ENCODE assay signal across 27 cellular contexts in genomic region chr5:135448071-135448704, GRCh38. TPM values are rescaled to one million over a fixed set of nuclear protein-coding genes. Genes with fewer than 3 reads are reported as not detected.
A peak's percentile ranks its signal among the peaks of the same experiment; 100 is the strongest.
DNase-seq lines count a peak whose midpoint lies in the region; ATAC-seq, FAIRE-seq and TF ChIP-seq lines count a peak whose summit lies in the region.
"Had no signal": no experiment of that assay in that cellular context is flagged by ENCODE, and none has a peak within 500 bp of the region (broad histone marks: within the 10 kb centered on the region; RNA-seq: fewer than 3 reads in every experiment).

No MANE protein-coding gene starts in this region.

- H3K56ac ChIP-seq in IMR-90 (ENCODE audit: extremely low read depth, insufficient read depth, low read length) (no peak overlapping the region), mesendoderm (ENCODE audit: low read length) (peak overlapping the region; percentile 50)

- TF ChIP-seq CTCF in IMR-90 (conservative IDR thresholded peaks at IDR 0.05; ENCODE audit: low read depth, low read length), result no peak
- no peak for TF ChIP-seq CTCF in bronchial epithelial cell (IDR thresholded peaks at IDR 0.05; ENCODE audit: insufficient read depth, low read length, severe bottlenecking)

- no peak overlapping the region for H4K5ac ChIP-seq in IMR-90 (ENCODE audit: low read depth, low read length)
- H4K5ac ChIP-seq in mesendoderm (ENCODE audit: low read length), result no peak overlapping the region

- no peak overlapping the region for H3K27ac ChIP-seq in IMR-90 (ENCODE audit: insufficient read depth, low read length)
- no peak overlapping the region for H3K27ac ChIP-seq in mesendoderm (ENCODE audit: low read depth, low read length)
- H3K27ac ChIP-seq: epithelial cell of prostate, heart left ventricle, suprapubic skin, vagina had no signal

- in situ Hi-C loops in IMR-90 (cut with MboI; ENCODE audit: low sequenced_read_pairs), result no loop called here

- H2AK5ac ChIP-seq in IMR-90 (ENCODE audit: low read depth, low read length), result no peak overlapping the region
- H2AK5ac ChIP-seq in mesendoderm (ENCODE audit: low read length), result no peak overlapping the region

- H2BK120ac ChIP-seq in IMR-90 (ENCODE audit: low read depth, low read length), result no peak overlapping the region
- H2BK120ac ChIP-seq in mesendoderm (ENCODE audit: low read depth, low read length), result no peak overlapping the region

- H3K79me2 ChIP-seq in mesendoderm (ENCODE audit: control insufficient read depth, insufficient read depth, low read length), result no peaks in the 10 kb centered on the region

- H3K4me3 ChIP-seq in IMR-90 (ENCODE audit: insufficient read depth, low read depth, low read length), result no peak overlapping the region
- no peak overlapping the region for H3K4me3 ChIP-seq in bronchial epithelial cell (ENCODE audit: low read depth, low read length)
- H3K4me3 ChIP-seq in mesendoderm (ENCODE audit: low read length), result no peak overlapping the region
- H3K4me3 ChIP-seq: heart left ventricle, suprapubic skin, vagina had no signal

- TF ChIP-seq RAD21 in IMR-90 (IDR thresholded peaks at IDR 0.05; ENCODE audit: low read length), result no peak

- FAIRE-seq in bronchial epithelial cell (lab: Jason Lieb, UNC) (no peak), HTR-8/SVneo (lab: Jason Lieb, UNC) (no peak)

- no peaks in the 10 kb centered on the region; the same call in 1 of the 2 replicates for H3K9me3 ChIP-seq in IMR-90 (ENCODE audit: control insufficient read depth, insufficient read depth, low read length)
- H3K9me3 ChIP-seq: heart left ventricle, suprapubic skin, vagina had no signal

- no peaks in the 10 kb centered on the region for H3K9me1 ChIP-seq in IMR-90 (ENCODE audit: insufficient read depth, low read length)

- no peaks in the 10 kb centered on the region for H4K20me1 ChIP-seq in IMR-90 (ENCODE audit: insufficient read depth, low read length)

- CTCF ChIA-PET in IMR-90 (lab: Yijun Ruan, JAX), result interaction anchor here (1.0 to 1.3 kb wide), 3 partner anchors 10 to 103 kb away, joined by 3 to 5 read pairs (median 4); no protein-coding TSS in a partner anchor

- no peak overlapping the region for H2AFZ ChIP-seq in IMR-90 (replicated peaks; ENCODE audit: low read length, poor library complexity)

- BruUV-seq in IMR-90 (replicated peaks; lab: Mats Ljungman, UMichigan), result no TSS peak

- H3K18ac ChIP-seq in IMR-90 (ENCODE audit: low read depth, low read length), result no peak overlapping the region
- H3K18ac ChIP-seq in mesendoderm (ENCODE audit: low read length), result no peak overlapping the region

- H3K4me2 ChIP-seq in IMR-90 (ENCODE audit: low read depth, low read length) (no peak overlapping the region), mesendoderm (ENCODE audit: low read length) (no peak overlapping the region)

- no peak for ATAC-seq in IMR-90 (ENCODE audit: low read depth)
- ATAC-seq: heart left ventricle; left colon; naive thymus-derived CD4-positive, alpha-beta T cell had no signal

- no peak overlapping the region for H3K9ac ChIP-seq in IMR-90 (ENCODE audit: low read depth, low read length)
- H3K9ac ChIP-seq in mesendoderm (ENCODE audit: low read length), result no peak overlapping the region

- dilution Hi-C loops in IMR-90 (cut with HindIII; ENCODE audit: low sequenced_read_pairs, unreplicated experiment), result no loop called here

- peak overlapping the region; percentile 48 for H2AK9ac ChIP-seq in IMR-90 (replicated peaks; ENCODE audit: low read depth, low read length, poor library complexity)

- H3K4ac ChIP-seq in IMR-90 (ENCODE audit: low read depth, low read length) (no peak overlapping the region), mesendoderm (ENCODE audit: low read depth, low read length) (no peak overlapping the region)

- no CpG with 5 or more reads among the region's 9 CpGs for WGBS in IMR-90 (ENCODE audit: extremely low coverage in 2 of 2, insufficient read length in 1 of 2), 2 experiments
- no CpG with 5 or more reads among the region's 9 CpGs for WGBS in mesendoderm (ENCODE audit: extremely low coverage, insufficient coverage, low lambda C conversion rate)

- H4K91ac ChIP-seq in IMR-90 (ENCODE audit: insufficient read depth, low read depth, low read length), result no peak overlapping the region

- H2BK15ac ChIP-seq in IMR-90 (ENCODE audit: low read depth, low read length), result no peak overlapping the region
- H2BK15ac ChIP-seq in mesendoderm (replicated peaks; ENCODE audit: low read depth), result no peak overlapping the region

- no peak overlapping the region for H2BK20ac ChIP-seq in IMR-90 (ENCODE audit: low read depth, low read length)

- no peak overlapping the region for H4K8ac ChIP-seq in IMR-90 (ENCODE audit: low read depth in 2 of 2, low read length in 2 of 2)
- H4K8ac ChIP-seq in mesendoderm (ENCODE audit: low read depth, low read length), result no peak overlapping the region

- intact Hi-C loops in IMR-90 (cut with micrococcal nuclease), result no loop called here

- POLR2A ChIA-PET in IMR-90 (lab: Charles Lee; ENCODE audit: unreplicated experiment), result no interaction called here

- no peak overlapping the region for H3K23ac ChIP-seq in IMR-90 (ENCODE audit: low read depth, low read length)
- no peak overlapping the region for H3K23ac ChIP-seq in mesendoderm (ENCODE audit: low read length)

- TF ChIP-seq POLR2A in IMR-90 (IDR thresholded peaks at IDR 0.05; ENCODE audit: low read depth, low read length), result no peak

- H2BK5ac ChIP-seq in IMR-90 (ENCODE audit: low read depth, low read length, poor library complexity, severe bottlenecking) (no peak overlapping the region), mesendoderm (ENCODE audit: low read length) (peak overlapping the region; percentile 28)

- H3K27me3 ChIP-seq in IMR-90 (ENCODE audit: control insufficient read depth, insufficient read depth, low read length), result peaks cover 45% of the 10 kb centered on the region
- H3K27me3 ChIP-seq in bronchial epithelial cell (ENCODE audit: control insufficient read depth, insufficient read depth, low read length), result peaks cover 24% of the 10 kb centered on the region
- H3K27me3 ChIP-seq in mesendoderm (ENCODE audit: insufficient read depth, low read length, poor library complexity), result no peaks in the 10 kb centered on the region
- H3K27me3 ChIP-seq: heart left ventricle, vagina had no signal

- H3K79me1 ChIP-seq in IMR-90 (ENCODE audit: low read depth in 1 of 2, low read length in 2 of 2) (no peaks in the 10 kb centered on the region), mesendoderm (ENCODE audit: low read length) (no peaks in the 10 kb centered on the region)

- peak; percentile 43 for DNase-seq in ELF-1 (ENCODE audit: low read depth, low spot score)
- no peak for DNase-seq in IMR-90
- peak; percentile 46 for DNase-seq in bronchial epithelial cell (ENCODE audit: low read depth)
- DNase-seq in mesendoderm, result peak; percentile 78
- no peak for DNase-seq in stimulated activated naive CD4-positive, alpha-beta T cell (lab: John Stamatoyannopoulos, UW)
- DNase-seq in occipital lobe (lab: John Stamatoyannopoulos, UW), result no peak
- DNase-seq in OCI-M1 (lab: John Stamatoyannopoulos, UW), result no peak
- DNase-seq in HTR-8/SVneo (ENCODE audit: insufficient read length, low spot score), result no peak
- DNase-seq: activated CD4-positive, alpha-beta T cell treated with anti-CD3 and anti-CD28 coated beads, Interleukin-2, amount 10 ng/mL, durations not matched to agents 7 days and 5 days; activated naive CD4-positive, alpha-beta T cell treated with anti-CD3 and anti-CD28 coated beads, Interleukin-2, amount 50 U/mL, for 16 hours; C1 segment of cervical spinal cord; central memory CD4-positive, alpha-beta T cell; naive thymus-derived CD4-positive, alpha-beta T cell; NCI-H1105 treated with DMSO at 0.1 percent for 48 hours; NCI-H2081; NCI-H446; retina; stimulated activated CD4-positive, alpha-beta T cell treated with anti-CD3 and anti-CD28 coated beads, Interleukin-2, amount 100 ng/mL, for 48 hours had no signal

- H3K4me1 ChIP-seq in IMR-90 (ENCODE audit: control insufficient read depth, insufficient read depth, low read length) (peaks cover 2% of the 10 kb centered on the region; the same call in 1 of the 2 replicates), mesendoderm (ENCODE audit: control insufficient read depth, low read depth, low read length) (peaks cover 10% of the 10 kb centered on the region)
- H3K4me1 ChIP-seq: suprapubic skin, vagina had no signal

- H3K14ac ChIP-seq in IMR-90 (replicated peaks; ENCODE audit: low read depth, low read length), result no peak overlapping the region

- H3K36me3 ChIP-seq in IMR-90 (ENCODE audit: control insufficient read depth, insufficient read depth, low read length) (no peaks in the 10 kb centered on the region), bronchial epithelial cell (ENCODE audit: control insufficient read depth, insufficient read depth, low read length) (no peaks in the 10 kb centered on the region), mesendoderm (ENCODE audit: control insufficient read depth, insufficient read depth, low read length) (no peaks in the 10 kb centered on the region)
- H3K36me3 ChIP-seq: heart left ventricle, suprapubic skin, vagina had no signal

RNA-seq across cellular contexts. Expression of gene DCANP1, which starts 1.0 kb away (rescaled TPM):
- total RNA-seq in IMR-90 (2012; rRNA removed) (not detected in 2 replicates), bronchial epithelial cell (not detected in 2 replicates), occipital lobe (not detected)
- polyA plus RNA-seq in IMR-90 (2012; rRNA removed), result not detected in 2 replicates
- polyA plus RNA-seq in IMR-90 (2012; cell fraction: cytosol; rRNA removed), result not detected in 2 replicates
- polyA plus RNA-seq in IMR-90 (2012; cell fraction: nucleus; rRNA removed; ENCODE audit: low replicate concordance), result not detected in 2 replicates
- not detected for polyA plus RNA-seq in mesendoderm (2013, experiment 1 of 2)
- not detected for polyA plus RNA-seq in mesendoderm (2013, experiment 2 of 2)
- total RNA-seq: activated CD4-positive, alpha-beta T cell treated with anti-CD3 and anti-CD28 coated beads, Interleukin-2, amount 10 ng/mL, durations not matched to agents 7 days and 5 days; HFFc6; HT1080; OCI-LY7; osteocyte; suprapubic skin; vagina had no signal
- polyA plus RNA-seq: heart left ventricle; naive thymus-derived CD4-positive, alpha-beta T cell had no signal

RNA-seq across cellular contexts. Expression of gene TIFAB, which starts 4.0 kb away (rescaled TPM):
- total RNA-seq in IMR-90 (2012; rRNA removed), result not detected in 2 replicates
- polyA plus RNA-seq in IMR-90 (2012; rRNA removed), result not detected in 2 replicates
- polyA plus RNA-seq in IMR-90 (2012; cell fraction: cytosol; rRNA removed), result not detected in 2 replicates
- polyA plus RNA-seq in IMR-90 (2012; cell fraction: nucleus; rRNA removed; ENCODE audit: low replicate concordance), result not detected in 2 replicates
- not detected in 2 replicates for total RNA-seq in bronchial epithelial cell
- not detected for polyA plus RNA-seq in mesendoderm (2013, experiment 1 of 2)
- polyA plus RNA-seq in mesendoderm (2013, experiment 2 of 2), result not detected
- not detected for total RNA-seq in occipital lobe
- total RNA-seq: activated CD4-positive, alpha-beta T cell treated with anti-CD3 and anti-CD28 coated beads, Interleukin-2, amount 10 ng/mL, durations not matched to agents 7 days and 5 days; HFFc6; HT1080; OCI-LY7; osteocyte; vagina had no signal
- polyA plus RNA-seq: naive thymus-derived CD4-positive, alpha-beta T cell had no signal

RNA-seq across cellular contexts. Expression of gene MACROH2A1, which starts 49.2 kb away (rescaled TPM):
- total RNA-seq in IMR-90 (2012; rRNA removed) (126 and 141 TPM in 2 replicates), bronchial epithelial cell (235 and 257 TPM in 2 replicates), occipital lobe (101 TPM)
- 122 and 132 TPM in 2 replicates for polyA plus RNA-seq in IMR-90 (2012; rRNA removed)
- 111 and 126 TPM in 2 replicates for polyA plus RNA-seq in IMR-90 (2012; cell fraction: cytosol; rRNA removed)
- 211 and 389 TPM in 2 replicates for polyA plus RNA-seq in IMR-90 (2012; cell fraction: nucleus; rRNA removed; ENCODE audit: low replicate concordance)
- polyA plus RNA-seq in mesendoderm (2013, experiment 1 of 2), result 89.6 TPM
- 91.7 TPM for polyA plus RNA-seq in mesendoderm (2013, experiment 2 of 2)

Comparison
In these comparisons a context has a peak if more than half of its experiments do, and no peak if none do; other contexts are left out.
1. DNase-seq: peak in ELF-1 (single experiment), bronchial epithelial cell (single experiment) and mesendoderm (single experiment); none in IMR-90 (single experiment), stimulated activated naive CD4-positive, alpha-beta T cell (0 of 6), occipital lobe (single experiment), OCI-M1 (single experiment) and HTR-8/SVneo (single experiment).